Comparison of ENCODE assay signal across 8 cellular contexts in genomic region chr18:23231340-23232021, GRCh38.
DNase-seq lines count a peak whose midpoint lies in the region; ATAC-seq lines count a peak whose summit lies in the region.

No MANE protein-coding gene starts in this region.

- peaks cover 42 to 44% of the 10 kb centered on the region in 2 donors for H3K4me1 Mint-ChIP-seq in immature natural killer cell

- H3K27me3 Mint-ChIP-seq in immature natural killer cell (ENCODE audit: low read depth in 3 of 3): peaks cover 10 to 19% (median 14%) of the 10 kb centered on the region in 3 donors

- no peaks in the 10 kb centered on the region for H3K36me3 Mint-ChIP-seq in immature natural killer cell

- H3K36me3 ChIP-seq in adipocyte (ENCODE audit: control insufficient read depth, insufficient read depth, low read length, severe bottlenecking): peaks cover 28% of the 10 kb centered on the region

- H3K27ac Mint-ChIP-seq in immature natural killer cell: peak overlapping the region; percentile 95 to 99 (median 98)

- no peaks in the 10 kb centered on the region for H3K27me3 ChIP-seq in adipocyte (replicated peaks; ENCODE audit: control insufficient read depth, insufficient read depth, low read length)

- peaks cover 58% of the 10 kb centered on the region for H3K4me1 ChIP-seq in adipocyte (ENCODE audit: control insufficient read depth, insufficient read depth, low read length)

- H3K4me3 ChIP-seq in adipocyte (ENCODE audit: low read length): no peak overlapping the region

- DNase-seq in T-helper 1 cell (peak; percentile 38 to 99 (median 54)), adipocyte (ENCODE audit: low read depth) (peak; percentile 82), immature natural killer cell (peak; percentile 93), NCI-H1417 (lab: John Stamatoyannopoulos, UW) (no peak), NCI-H2227 (lab: John Stamatoyannopoulos, UW; ENCODE audit: unreplicated experiment) (no peak)
- DNase-seq in stimulated activated CD8-positive, alpha-beta memory T cell treated with anti-CD3 and anti-CD28 coated beads, Interleukin-12 subunit alpha, Interleukin-12 subunit beta, amount 100 ng/mL, for 1 hour (ENCODE audit: low read depth): peak; percentile 47

- peak; percentile 88 for ATAC-seq in GM18873 (IDR thresholded peaks at IDR 0.05; ENCODE audit: low FRiP score, unreplicated experiment)
- ATAC-seq in HG03103 (IDR thresholded peaks at IDR 0.05; ENCODE audit: low read depth, unreplicated experiment): peak; percentile 86

- no peaks in the 10 kb centered on the region for H3K9me3 ChIP-seq in adipocyte (ENCODE audit: control insufficient read depth, low read length)

- H3K9ac ChIP-seq in adipocyte (ENCODE audit: low read length): peak overlapping the region; percentile 17

- H3K9me3 Mint-ChIP-seq in immature natural killer cell: no peaks in the 10 kb centered on the region

- peak overlapping the region; percentile 50 to 79 (median 69) for H3K4me3 Mint-ChIP-seq in immature natural killer cell

Comparison
In these comparisons a context has a peak if more than half of its experiments do, and no peak if none do; other contexts are left out.
1. DNase-seq: peak in T-helper 1 cell (5 of 5), adipocyte (single experiment), immature natural killer cell (3 of 3) and stimulated activated CD8-positive, alpha-beta memory T cell treated with anti-CD3 and anti-CD28 coated beads, Interleukin-12 subunit alpha, Interleukin-12 subunit beta, amount 100 ng/mL, for 1 hour (single experiment); none in NCI-H1417 (0 of 3) and NCI-H2227 (single experiment).